Comparison of ENCODE assay signal across 20 cellular contexts in the genomic region with DNA sequence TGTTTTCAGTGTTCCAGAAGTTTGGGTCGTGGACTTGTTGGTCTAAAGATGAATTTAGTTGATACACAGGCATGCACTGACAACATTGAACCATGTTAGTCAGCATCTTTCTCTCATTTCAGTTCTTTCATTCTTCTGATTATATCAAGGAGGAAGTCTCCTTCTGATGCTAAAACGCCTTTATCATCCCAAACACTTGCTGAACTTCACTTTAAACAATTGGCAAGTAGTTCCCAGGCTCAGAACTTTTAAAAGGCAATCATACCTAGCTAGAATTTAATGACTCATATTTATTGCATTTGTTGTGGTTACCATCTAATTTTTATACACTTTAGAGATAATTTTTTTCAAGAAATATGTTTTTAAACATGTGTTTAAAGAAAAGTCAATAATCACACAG. TPM values are rescaled to one million over a fixed set of nuclear protein-coding genes. Genes with fewer than 3 reads are reported as not detected.
DNase-seq lines count a peak whose midpoint lies in the region; ATAC-seq, FAIRE-seq and TF ChIP-seq lines count a peak whose summit lies in the region.
"Had no signal": no experiment of that assay in that cellular context is flagged by ENCODE, and none has a peak within 500 bp of the region (broad histone marks: within the 10 kb centered on the region; RNA-seq: fewer than 3 reads in every experiment).

No MANE protein-coding gene starts in this region.

- DNase-seq in HepG2 (ENCODE audit: low spot score) (no peak), right lobe of liver (no peak), astrocyte (ENCODE audit: low read depth) (no peak), head of caudate nucleus (no peak), trophoblast cell (no peak), H9 (no peak)
- DNase-seq in stimulated activated naive CD4-positive, alpha-beta T cell treated with Interleukin-2 at 50 U/mL for 16 hours (lab: John Stamatoyannopoulos, UW): no peak
- DNase-seq: BE2C; Calu3; CD4-positive, alpha-beta T cell; DMS53; Kasumi-1; NCI-H1105 treated with DMSO at 0.1 percent for 48 hours; NCI-H187; NCI-H345; NCI-H526 treated with DMSO at 0.1 percent for 48 hours; SHP77 treated with DMSO at 0.1 percent for 48 hours had no signal

- CTCF ChIA-PET in HepG2 (lab: Yijun Ruan, JAX; ENCODE audit: low intra/inter-chr PET ratio, low total read pairs): no interaction called here

- H3K4me3 Mint-ChIP-seq in astrocyte (ENCODE audit: unreplicated experiment) (no peak overlapping the region), H9 (no peak overlapping the region)
- H3K4me3 Mint-ChIP-seq: CD4-positive, alpha-beta T cell; IgD-negative memory B cell had no signal

- H3K27me3 Mint-ChIP-seq in astrocyte (ENCODE audit: low read depth, unreplicated experiment) (no peaks in the 10 kb centered on the region), H9 (ENCODE audit: low read depth) (no peaks in the 10 kb centered on the region)

- no peak overlapping the region for H3K4ac ChIP-seq in trophoblast cell (ENCODE audit: low read depth, low read length)
- H3K4ac ChIP-seq in H9 (ENCODE audit: low read depth, low read length): no peak overlapping the region

- ATAC-seq in HepG2 (no peak), right lobe of liver (no peak)

- H3K18ac ChIP-seq in trophoblast cell (ENCODE audit: low read length) (no peak overlapping the region), H9 (ENCODE audit: insufficient read length, low read depth, low read length) (no peak overlapping the region)

- no peak overlapping the region for H4K5ac ChIP-seq in H9 (ENCODE audit: insufficient read length, low read depth, low read length)

- no peak for TF ChIP-seq POLR2A in HepG2 (IDR thresholded peaks at IDR 0.05; ENCODE audit: insufficient read depth in 1 of 2, low read depth in 2 of 2, low read length in 2 of 2)
- no peak for TF ChIP-seq POLR2A in right lobe of liver (IDR thresholded peaks at IDR 0.05)

- H2BK5ac ChIP-seq in trophoblast cell (ENCODE audit: low read depth, low read length, poor library complexity): no peak overlapping the region
- H2BK5ac ChIP-seq in H9 (ENCODE audit: insufficient read length, low read length): no peak overlapping the region

- no TSS peak for BruUV-seq in HepG2 (replicated peaks; lab: Mats Ljungman, UMichigan)

- no peak overlapping the region for H3T11ph ChIP-seq in H9 (ENCODE audit: low read length)

- H3K9ac ChIP-seq in HepG2 (ENCODE audit: insufficient read depth, low read depth, low read length) (no peak overlapping the region), astrocyte (ENCODE audit: low read length) (no peak overlapping the region), parathyroid adenoma (no peak overlapping the region), trophoblast cell (ENCODE audit: low read length) (no peak overlapping the region), H9 (ENCODE audit: extremely low read depth, insufficient read length, low read length) (no peak overlapping the region)

- no peaks in the 10 kb centered on the region for H3K79me1 ChIP-seq in trophoblast cell (ENCODE audit: low read length)
- no peaks in the 10 kb centered on the region for H3K79me1 ChIP-seq in H9 (ENCODE audit: insufficient read depth, low read depth, low read length, poor library complexity, severe bottlenecking)

- H3K56ac ChIP-seq in H9 (ENCODE audit: insufficient read length, low read depth, low read length): no peak overlapping the region

- WGBS in HepG2 (ENCODE audit: low lambda C conversion rate): 91% methylated on average over 2 of the region's 2 CpGs
- 41% methylated on average over 2 of the region's 2 CpGs for WGBS in right lobe of liver (ENCODE audit: insufficient coverage, low coverage, low lambda C conversion rate, missing lambda C conversion rate)
- WGBS in trophoblast cell (ENCODE audit: extremely low coverage, insufficient coverage, insufficient read length): no CpG with 5 or more reads among the region's 2 CpGs
- no CpG with 5 or more reads among the region's 2 CpGs for WGBS in H9 (ENCODE audit: extremely low coverage, insufficient read length, low lambda C conversion rate)

- H2BK15ac ChIP-seq in H9 (ENCODE audit: low read depth, low read length): no peak overlapping the region

- intact Hi-C loops in HepG2 (cut with micrococcal nuclease; ENCODE audit: unreplicated experiment): no loop called here
- intact Hi-C loops in right lobe of liver (cut with DNase I): no loop called here
- intact Hi-C loops in head of caudate nucleus (cut with DNase I): no loop called here

- H3K4me3 ChIP-seq in HepG2 (replicated peaks in 1 of 3; ENCODE audit: insufficient read depth in 1 of 3, low read depth in 2 of 3, low read length in 3 of 3): no peak overlapping the region
- no peak overlapping the region for H3K4me3 ChIP-seq in right lobe of liver
- H3K4me3 ChIP-seq in astrocyte (ENCODE audit: insufficient read depth, low read depth, low read length): no peak overlapping the region
- no peak overlapping the region for H3K4me3 ChIP-seq in parathyroid adenoma (ENCODE audit: low read depth, low read length)
- H3K4me3 ChIP-seq in trophoblast cell (ENCODE audit: low read depth, low read length): no peak overlapping the region

- H3K4me2 ChIP-seq in HepG2 (ENCODE audit: low read depth, low read length): no peak overlapping the region
- H3K4me2 ChIP-seq in astrocyte (ENCODE audit: low read length): no peak overlapping the region
- peak overlapping the region; percentile 2 for H3K4me2 ChIP-seq in parathyroid adenoma (ENCODE audit: low read length)
- no peak overlapping the region for H3K4me2 ChIP-seq in trophoblast cell (ENCODE audit: low read length)
- H3K4me2 ChIP-seq in H9 (ENCODE audit: insufficient read depth, insufficient read length, low read length): no peak overlapping the region

- H4K12ac ChIP-seq in trophoblast cell (ENCODE audit: low read depth, low read length): no peak overlapping the region

- peaks cover 1 to 5% of the 10 kb centered on the region in 2 experiments; a peak in 3 of 5 replicates for H3K36me3 ChIP-seq in HepG2 (replicated peaks in 1 of 2; ENCODE audit: control insufficient read depth in 1 of 2, insufficient read depth in 2 of 2, low read length in 2 of 2)
- no peaks in the 10 kb centered on the region for H3K36me3 ChIP-seq in right lobe of liver
- peaks cover 10% of the 10 kb centered on the region for H3K36me3 ChIP-seq in astrocyte (ENCODE audit: insufficient read depth, low read length)
- no peaks in the 10 kb centered on the region for H3K36me3 ChIP-seq in parathyroid adenoma (ENCODE audit: control insufficient read depth, insufficient read depth, low read length)
- peaks cover 10 to 29% of the 10 kb centered on the region in 2 experiments for H3K36me3 ChIP-seq in trophoblast cell (ENCODE audit: control insufficient read depth in 1 of 2, insufficient read depth in 2 of 2, low read length in 2 of 2)
- H3K36me3 ChIP-seq: BE2C had no signal

- no peak for TF ChIP-seq EP300 in HepG2 (IDR thresholded peaks at IDR 0.05; ENCODE audit: low read depth in 2 of 2, low read length in 2 of 2)
- no peak for TF ChIP-seq EP300 in HepG2 (CRISPR knock-in tag; IDR thresholded peaks at IDR 0.05; ENCODE audit: borderline replicate concordance)

- no peak overlapping the region for H2BK20ac ChIP-seq in H9 (ENCODE audit: low read depth, low read length, poor library complexity, severe bottlenecking)

- no peak overlapping the region for H2BK120ac ChIP-seq in trophoblast cell (ENCODE audit: insufficient read depth, low read length, poor library complexity)
- no peak overlapping the region for H2BK120ac ChIP-seq in H9 (ENCODE audit: low read depth, low read length, poor library complexity, severe bottlenecking)

- H3K27me3 ChIP-seq in HepG2 (ENCODE audit: control insufficient read depth in 1 of 2, insufficient read depth in 2 of 2, low read length in 2 of 2): no peaks in the 10 kb centered on the region
- no peaks in the 10 kb centered on the region for H3K27me3 ChIP-seq in right lobe of liver
- H3K27me3 ChIP-seq in astrocyte (ENCODE audit: insufficient read depth, low read length): no peaks in the 10 kb centered on the region
- no peaks in the 10 kb centered on the region for H3K27me3 ChIP-seq in parathyroid adenoma (ENCODE audit: control insufficient read depth, insufficient read depth, low read length)
- no peaks in the 10 kb centered on the region for H3K27me3 ChIP-seq in trophoblast cell (ENCODE audit: insufficient read depth, low read length)
- H3K27me3 ChIP-seq in H9 (ENCODE audit: insufficient read depth, low read length): no peaks in the 10 kb centered on the region
- H3K27me3 ChIP-seq: BE2C had no signal

- in situ Hi-C loops in HepG2 (cut with HindIII; ENCODE audit: extremely low pct_ligation_motif_present, low pct_unique_long_range_greater_than_20kb): no loop called here

- H3K4me1 ChIP-seq in HepG2 (ENCODE audit: insufficient read depth, low read length) (no peaks in the 10 kb centered on the region), right lobe of liver (no peaks in the 10 kb centered on the region), astrocyte (ENCODE audit: insufficient read depth, low read length) (peaks cover 38% of the 10 kb centered on the region), parathyroid adenoma (peaks cover 2% of the 10 kb centered on the region), trophoblast cell (ENCODE audit: control insufficient read depth in 1 of 2, insufficient read depth in 2 of 2, low read length in 2 of 2) (no peaks in the 10 kb centered on the region), H9 (ENCODE audit: insufficient read depth, low read length) (peaks cover 4% of the 10 kb centered on the region; the same call in 1 of the 2 replicates)
- H3K4me1 ChIP-seq: BE2C had no signal

- TF ChIP-seq RAD21 in HepG2 (CRISPR knock-in tag; IDR thresholded peaks at IDR 0.05): no peak

- H3K9me3 Mint-ChIP-seq in astrocyte (ENCODE audit: unreplicated experiment) (no peaks in the 10 kb centered on the region), H9 (peaks cover 0 to 3% of the 10 kb centered on the region in 2 experiments; a peak in 2 of 5 replicates)

- H3K27ac ChIP-seq in HepG2 (ENCODE audit: extremely low read length, insufficient read depth, low read length) (no peak overlapping the region), right lobe of liver (no peak overlapping the region), astrocyte (ENCODE audit: low read depth, low read length) (no peak overlapping the region), parathyroid adenoma (no peak overlapping the region), trophoblast cell (ENCODE audit: low read depth, low read length) (no peak overlapping the region), H9 (ENCODE audit: insufficient read length, low read depth, low read length) (no peak overlapping the region)
- H3K27ac ChIP-seq: 22Rv1 had no signal

- no peaks in the 10 kb centered on the region for H3K23me2 ChIP-seq in H9 (ENCODE audit: insufficient read length, low read depth, low read length, poor library complexity, severe bottlenecking)

- no peak overlapping the region for H2AK5ac ChIP-seq in trophoblast cell (ENCODE audit: low read length)
- H2AK5ac ChIP-seq in H9 (ENCODE audit: insufficient read length, low read length): no peak overlapping the region

- H2AFZ ChIP-seq in HepG2 (ENCODE audit: low read length): no peak overlapping the region
- H2AFZ ChIP-seq in astrocyte (ENCODE audit: low read depth, low read length): no peak overlapping the region
- no peak overlapping the region for H2AFZ ChIP-seq in parathyroid adenoma
- H2AFZ ChIP-seq in trophoblast cell (ENCODE audit: insufficient read depth, low read length, poor library complexity): no peak overlapping the region
- no peak overlapping the region for H2AFZ ChIP-seq in H9 (ENCODE audit: low read length)

- H3K79me2 ChIP-seq in HepG2 (ENCODE audit: insufficient read depth, low read length) (no peaks in the 10 kb centered on the region), astrocyte (ENCODE audit: insufficient read depth, low read length) (peaks cover 27% of the 10 kb centered on the region), parathyroid adenoma (peaks cover 7% of the 10 kb centered on the region), trophoblast cell (ENCODE audit: control insufficient read depth, insufficient read depth, low read length, poor library complexity) (no peaks in the 10 kb centered on the region), H9 (ENCODE audit: insufficient read depth, low read length) (no peaks in the 10 kb centered on the region)

- H2BK12ac ChIP-seq in trophoblast cell (ENCODE audit: low read length): no peak overlapping the region
- no peak overlapping the region for H2BK12ac ChIP-seq in H9 (ENCODE audit: insufficient read length, low read depth, low read length)

- H3K4me1 Mint-ChIP-seq in astrocyte (ENCODE audit: low read depth, unreplicated experiment): peaks cover 79% of the 10 kb centered on the region
- peaks cover 35 to 41% of the 10 kb centered on the region in 2 experiments for H3K4me1 Mint-ChIP-seq in H9

- H3K9me3 ChIP-seq in HepG2 (ENCODE audit: low read length): no peaks in the 10 kb centered on the region
- H3K9me3 ChIP-seq in right lobe of liver: no peaks in the 10 kb centered on the region
- H3K9me3 ChIP-seq in astrocyte (ENCODE audit: insufficient read depth, low read depth, low read length): no peaks in the 10 kb centered on the region
- no peaks in the 10 kb centered on the region for H3K9me3 ChIP-seq in parathyroid adenoma (ENCODE audit: control insufficient read depth, low read length)
- no peaks in the 10 kb centered on the region for H3K9me3 ChIP-seq in trophoblast cell (ENCODE audit: insufficient read depth, low read depth, low read length)
- H3K9me3 ChIP-seq in H9 (ENCODE audit: control insufficient read depth, low read depth, low read length): no peaks in the 10 kb centered on the region
- H3K9me3 ChIP-seq: BE2C had no signal

- H4K91ac ChIP-seq in trophoblast cell (ENCODE audit: low read depth, low read length): no peak overlapping the region
- no peak overlapping the region for H4K91ac ChIP-seq in H9 (ENCODE audit: insufficient read length, low read depth, low read length)

- H3K14ac ChIP-seq in trophoblast cell (ENCODE audit: low read length) (no peak overlapping the region), H9 (ENCODE audit: insufficient read depth, low read length) (no peak overlapping the region)

- H4K8ac ChIP-seq in trophoblast cell (ENCODE audit: low read depth, low read length) (no peak overlapping the region), H9 (replicated peaks; ENCODE audit: insufficient read length, low read depth, low read length) (no peak overlapping the region)

- POLR2A ChIA-PET in HepG2 (lab: Yijun Ruan, JAX): no interaction called here

- TF ChIP-seq CTCF in HepG2 (CRISPR knock-in tag; IDR thresholded peaks at IDR 0.05) (no peak), right lobe of liver (IDR thresholded peaks at IDR 0.05) (no peak), astrocyte (IDR thresholded peaks at IDR 0.05; ENCODE audit: insufficient read depth, low read depth, low read length) (no peak), parathyroid adenoma (IDR thresholded peaks at IDR 0.05) (no peak), H9 (conservative IDR thresholded peaks at IDR 0.05) (no peak)

- peaks cover 19% of the 10 kb centered on the region for H3K36me3 Mint-ChIP-seq in astrocyte (ENCODE audit: low read depth, unreplicated experiment)
- H3K36me3 Mint-ChIP-seq in H9 (ENCODE audit: insufficient read depth in 1 of 3, low read depth in 3 of 3): peaks cover 10 to 39% (median 28%) of the 10 kb centered on the region in 3 experiments; a peak in 6 of 7 replicates

- H4K20me1 ChIP-seq in HepG2 (ENCODE audit: insufficient read depth, low read length) (no peaks in the 10 kb centered on the region), astrocyte (ENCODE audit: insufficient read depth, low read length) (peaks cover 5% of the 10 kb centered on the region), H9 (ENCODE audit: control insufficient read depth, insufficient read depth, insufficient read length) (no peaks in the 10 kb centered on the region)

- no peak overlapping the region for H3K23ac ChIP-seq in trophoblast cell (ENCODE audit: low read length)
- H3K23ac ChIP-seq in H9 (ENCODE audit: insufficient read length, low read depth, low read length): no peak overlapping the region

- H3K27ac Mint-ChIP-seq in astrocyte (ENCODE audit: unreplicated experiment) (peak overlapping the region; percentile 63), H9 (no peak overlapping the region)
- H3K27ac Mint-ChIP-seq: CD4-positive, alpha-beta T cell; IgD-negative memory B cell had no signal

- FAIRE-seq in HepG2 (lab: Jason Lieb, UNC) (peak; percentile 46), astrocyte (lab: Jason Lieb, UNC) (no peak)

RNA-seq across cellular contexts. Expression of gene LMCD1, which starts 15.9 kb away (rescaled TPM):
- total RNA-seq in HepG2 (2016; rRNA removed; fragmentation: Illumina TruSeq; extraction: Trizol) (6.1 and 6.2 TPM in 2 replicates), right lobe of liver (10 to 100 TPM in 3 of 6 experiments, 1 to 10 TPM in 3; 3.0 to 24.0 (median 8.4) TPM), astrocyte (374 and 437 TPM in 2 replicates), H9 (2021) (19.2 and 22.1 TPM in 2 replicates)
- total RNA-seq in HepG2 (2016; cell fraction: cytosol; rRNA removed; fragmentation: Illumina TruSeq; extraction: Trizol; ENCODE audit: low read depth): 1.7 and 2.4 TPM in 2 replicates
- total RNA-seq in HepG2 (2016; cell fraction: insoluble cytoplasmic fraction; rRNA removed; fragmentation: Illumina TruSeq; extraction: Trizol): 5.4 and 5.9 TPM in 2 replicates
- 4.3 and 4.7 TPM in 2 replicates for total RNA-seq in HepG2 (2016; cell fraction: membrane; rRNA removed; fragmentation: Illumina TruSeq; extraction: Trizol)
- total RNA-seq in HepG2 (2016; cell fraction: nucleus; rRNA removed; fragmentation: Illumina TruSeq; extraction: Trizol): 3.8 and 6.4 TPM in 2 replicates
- 6.1 and 7.1 TPM in 2 replicates for polyA plus RNA-seq in HepG2 (2011; rRNA removed)
- 5.3 and 8.6 TPM in 2 replicates for polyA plus RNA-seq in HepG2 (2011; cell fraction: cytosol; rRNA removed)
- 4.5 and 4.6 TPM in 2 replicates for polyA plus RNA-seq in HepG2 (2011; cell fraction: nucleus; rRNA removed)
- 8.2 and 10.5 TPM in 2 replicates for polyA plus RNA-seq in HepG2 (2012)
- 1.5 and 2.2 TPM in 2 replicates for polyA plus RNA-seq in HepG2 (2016; cell fraction: cytosol; fragmentation: Illumina TruSeq; extraction: Trizol; ENCODE audit: low read depth)
- polyA plus RNA-seq in HepG2 (2016; cell fraction: insoluble cytoplasmic fraction; fragmentation: Illumina TruSeq; extraction: Trizol; ENCODE audit: low read depth): 6.6 and 6.8 TPM in 2 replicates
- polyA plus RNA-seq in HepG2 (2016; cell fraction: membrane; fragmentation: Illumina TruSeq; extraction: Trizol; ENCODE audit: low read depth): 3.0 and 3.5 TPM in 2 replicates
- polyA plus RNA-seq in HepG2 (2016; cell fraction: nucleus; fragmentation: Illumina TruSeq; extraction: Trizol; ENCODE audit: insufficient read depth, low read depth): 3.4 and 4.0 TPM in 2 replicates
- 0.09 and 5.2 TPM in 2 replicates for polyA minus RNA-seq in HepG2 (2011; rRNA and poly(A)+ RNA removed; ENCODE audit: low replicate concordance)
- polyA minus RNA-seq in HepG2 (2011; cell fraction: cytosol; rRNA and poly(A)+ RNA removed): 3.3 and 4.0 TPM in 2 replicates
- polyA minus RNA-seq in HepG2 (2011; cell fraction: nucleus; rRNA and poly(A)+ RNA removed): 4.4 and 9.5 TPM in 2 replicates
- polyA plus RNA-seq in trophoblast cell (2013): 47.8 and 49.5 TPM in 2 replicates

Comparison
In these comparisons a context has a peak if more than half of its experiments do, and no peak if none do; other contexts are left out.
1. RNA of gene LMCD1, which starts 15.9 kb away (total RNA-seq): 374 to 437 TPM in astrocyte; 19.2 to 22.1 TPM in H9, 3.0 to 24.0 TPM in right lobe of liver and 1.7 to 6.4 TPM in HepG2; every median in the first group is over 10 times any median in the second.